Comparison of ENCODE assay signal across 8 cellular contexts in genomic region chr2:202237787-202238233, GRCh38. TPM values are rescaled to one million over a fixed set of nuclear protein-coding genes. Genes with fewer than 3 reads are reported as not detected.
DNase-seq lines count a peak whose midpoint lies in the region; ATAC-seq and TF ChIP-seq lines count a peak whose summit lies in the region.

No MANE protein-coding gene starts in this region.

- H3K27ac Mint-ChIP-seq in IgD-negative memory B cell, result peak overlapping the region; percentile 78 to 94 (median 86)
- peak overlapping the region; percentile 69 for H3K27ac Mint-ChIP-seq in activated CD8-positive, alpha-beta T cell treated with anti-CD3 and anti-CD28 coated beads for 36 hours
- H3K27ac Mint-ChIP-seq in naive B cell, result peak overlapping the region; percentile 71 to 97 (median 94)

- no peaks in the 10 kb centered on the region for H3K27me3 Mint-ChIP-seq in IgD-negative memory B cell
- no peaks in the 10 kb centered on the region for H3K27me3 Mint-ChIP-seq in activated CD8-positive, alpha-beta T cell treated with anti-CD3 and anti-CD28 coated beads for 36 hours
- no peaks in the 10 kb centered on the region for H3K27me3 Mint-ChIP-seq in naive B cell

- peaks cover 0 to 5% of the 10 kb centered on the region in 2 donors for H3K4me1 ChIP-seq in uterus

- POLR2A ChIA-PET in activated CD8-positive, alpha-beta T cell treated with anti-CD3 and anti-CD28 coated beads for 36 hours (lab: Charles Lee), result interaction anchor here (0.7 to 3.2 kb wide), 6 partner anchors 11 to 47 kb away, joined by 3 to 50 read pairs (median 4); partner anchors contain the start of gene NOP58

- H3K4me3 ChIP-seq in uterus, result peak overlapping the region; percentile 70 to 76

- H3K36me3 Mint-ChIP-seq in IgD-negative memory B cell (no peaks in the 10 kb centered on the region), naive B cell (no peaks in the 10 kb centered on the region)
- no peaks in the 10 kb centered on the region for H3K36me3 Mint-ChIP-seq in activated CD8-positive, alpha-beta T cell treated with anti-CD3 and anti-CD28 coated beads for 36 hours (ENCODE audit: low read depth)

- no peaks in the 10 kb centered on the region for H3K36me3 ChIP-seq in uterus

- no peaks in the 10 kb centered on the region for H3K27me3 ChIP-seq in uterus

- no peaks in the 10 kb centered on the region for H3K9me3 ChIP-seq in uterus

- DNase-seq in activated CD4-positive, CD25-positive, alpha-beta regulatory T cell treated with anti-CD3 and anti-CD28 coated beads, Interleukin-2, amount 50 U/mL, for 72 hours, result no peak
- DNase-seq in activated CD8-positive, alpha-beta T cell treated with anti-CD3 and anti-CD28 coated beads for 36 hours, result peak; percentile 25
- DNase-seq in fibroblast of gingiva (ENCODE audit: low read depth), result peak; percentile 11
- DNase-seq in naive B cell, result no peak
- peak; percentile 15 to 21 for DNase-seq in uterus

- H3K9me3 Mint-ChIP-seq in IgD-negative memory B cell (peaks cover 0 to 4% (median 0%) of the 10 kb centered on the region in 3 donors), naive B cell (no peaks in the 10 kb centered on the region)
- no peaks in the 10 kb centered on the region for H3K9me3 Mint-ChIP-seq in activated CD8-positive, alpha-beta T cell treated with anti-CD3 and anti-CD28 coated beads for 36 hours

- CTCF ChIA-PET in activated CD8-positive, alpha-beta T cell treated with anti-CD3 and anti-CD28 coated beads for 36 hours (lab: Charles Lee), result interaction anchor here (0.8 kb wide), 1 partner anchor 34 kb away, joined by 4 read pairs; no protein-coding TSS in a partner anchor

- TF ChIP-seq CTCF in activated CD8-positive, alpha-beta T cell treated with anti-CD3 and anti-CD28 coated beads for 36 hours (IDR thresholded peaks at IDR 0.05), result no peak
- no peak for TF ChIP-seq CTCF in uterus (IDR thresholded peaks at IDR 0.05)

- H3K27ac ChIP-seq in uterus, result peak overlapping the region; percentile 88

- H3K4me1 Mint-ChIP-seq in IgD-negative memory B cell, result peaks cover 28 to 39% (median 30%) of the 10 kb centered on the region in 3 donors
- H3K4me1 Mint-ChIP-seq in activated CD8-positive, alpha-beta T cell treated with anti-CD3 and anti-CD28 coated beads for 36 hours (ENCODE audit: low read depth), result peaks cover 30% of the 10 kb centered on the region
- H3K4me1 Mint-ChIP-seq in naive B cell, result peaks cover 17 to 41% (median 29%) of the 10 kb centered on the region in 3 donors

- H3K4me3 Mint-ChIP-seq in IgD-negative memory B cell, result peak overlapping the region; percentile 95 to 100 (median 99)
- H3K4me3 Mint-ChIP-seq in activated CD8-positive, alpha-beta T cell treated with anti-CD3 and anti-CD28 coated beads for 36 hours, result peak overlapping the region; percentile 98
- peak overlapping the region; percentile 94 to 99 (median 96) for H3K4me3 Mint-ChIP-seq in naive B cell

- intact Hi-C loops in activated CD8-positive, alpha-beta T cell treated with anti-CD3 and anti-CD28 coated beads for 36 hours (cut with micrococcal nuclease), result no loop called here
- intact Hi-C loops in uterus (cut with DNase I; ENCODE audit: low total_unique reads), result no loop called here

- TF ChIP-seq POLR2A in uterus (IDR thresholded peaks at IDR 0.05), result no peak

- peak; percentile 40 to 55 for ATAC-seq in activated CD4-positive, CD25-positive, alpha-beta regulatory T cell treated with anti-CD3 and anti-CD28 coated beads, Interleukin-2, amount 50 U/mL, for 24 hours
- peak; percentile 30 for ATAC-seq in GM21825 (IDR thresholded peaks at IDR 0.05; ENCODE audit: unreplicated experiment)
- no peak for ATAC-seq in activated CD8-positive, alpha-beta T cell treated with anti-CD3 and anti-CD28 coated beads for 36 hours
- peak; percentile 43 to 49 for ATAC-seq in naive B cell (ENCODE audit: low read depth in 2 of 2)

RNA-seq across cellular contexts. Expression of gene SUMO1, which starts 0.6 kb away (rescaled TPM):
- polyA plus RNA-seq in IgD-negative memory B cell (138 TPM), naive B cell (ENCODE audit: low read depth in 6 of 6) (100 to 1,000 TPM; 136 to 248 (median 168) TPM)
- total RNA-seq in activated CD8-positive, alpha-beta T cell treated with anti-CD3 and anti-CD28 coated beads for 36 hours, result 100 to 1,000 TPM; 114 to 115 TPM
- total RNA-seq in uterus, result 100 to 1,000 TPM in 1 of 4 donors, 10 to 100 TPM in 3; 45.6 to 136 (median 52.7) TPM

RNA-seq across cellular contexts. Expression of gene NOP58, which starts 27.8 kb away (rescaled TPM):
- polyA plus RNA-seq in IgD-negative memory B cell (111 TPM), naive B cell (ENCODE audit: low read depth in 6 of 6) (100 to 1,000 TPM in 1 of 6 donors, 10 to 100 TPM in 5; 65.9 to 103 (median 85.9) TPM)
- total RNA-seq in activated CD8-positive, alpha-beta T cell treated with anti-CD3 and anti-CD28 coated beads for 36 hours, result 100 to 1,000 TPM; 161 to 170 TPM
- total RNA-seq in uterus, result 100 to 1,000 TPM in 1 of 4 donors, 10 to 100 TPM in 3; 26.8 to 138 (median 76.9) TPM

Comparison
In these comparisons a context has a peak if more than half of its experiments do, and no peak if none do; other contexts are left out.
1. DNase-seq: peak in activated CD8-positive, alpha-beta T cell treated with anti-CD3 and anti-CD28 coated beads for 36 hours (single experiment), fibroblast of gingiva (single experiment) and uterus (2 of 2); none in activated CD4-positive, CD25-positive, alpha-beta regulatory T cell treated with anti-CD3 and anti-CD28 coated beads, Interleukin-2, amount 50 U/mL, for 72 hours (single experiment) and naive B cell (single experiment).
2. Peak in every context shown above with its lines, with median percentiles within 50 percentile points of each other: H3K27ac Mint-ChIP-seq and H3K4me3 Mint-ChIP-seq.